In the genomic region with DNA sequence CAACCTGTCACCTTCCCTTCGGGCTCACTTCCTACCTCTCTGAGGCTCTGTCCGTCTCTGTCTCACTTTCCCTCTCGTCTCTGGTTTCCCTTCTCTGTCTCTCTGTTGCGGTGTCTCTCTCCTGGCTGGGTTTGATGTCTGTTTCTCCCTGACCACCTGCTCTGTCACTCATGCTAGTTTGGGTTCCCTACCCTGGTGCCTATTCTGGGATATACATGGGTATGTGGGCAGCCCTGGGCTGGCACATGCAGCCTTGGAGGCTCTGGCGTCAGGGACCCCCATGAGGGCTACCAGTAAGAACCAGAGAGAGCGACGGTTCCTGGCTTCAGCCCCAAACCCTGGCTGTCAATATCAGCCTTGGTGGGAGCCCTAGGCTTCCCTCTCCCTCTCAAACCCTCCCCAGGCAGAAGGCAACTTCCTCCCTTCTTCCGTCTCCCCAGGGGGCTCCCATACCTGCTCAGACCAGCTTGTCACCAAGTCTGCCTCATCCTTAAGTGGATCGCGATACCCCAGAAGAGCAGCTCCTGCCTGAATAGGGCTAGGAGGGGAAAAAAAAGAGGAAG, we compare ENCODE assay signal across 1 cellular context.
TF ChIP-seq lines count a peak whose summit lies in the region.

No MANE protein-coding gene starts in this region.

TF ChIP-seq in IMR-90, 13 proteins besides CTCF, POLR2A, EP300 and RAD21:
- no peak for TF ChIP-seq MXI1 (IDR thresholded peaks at IDR 0.05; ENCODE audit: borderline replicate concordance, low read depth, low read length)
- no peak for TF ChIP-seq MAFK (IDR thresholded peaks at IDR 0.05; ENCODE audit: low read depth, low read length)
- TF ChIP-seq, protein P1, sequence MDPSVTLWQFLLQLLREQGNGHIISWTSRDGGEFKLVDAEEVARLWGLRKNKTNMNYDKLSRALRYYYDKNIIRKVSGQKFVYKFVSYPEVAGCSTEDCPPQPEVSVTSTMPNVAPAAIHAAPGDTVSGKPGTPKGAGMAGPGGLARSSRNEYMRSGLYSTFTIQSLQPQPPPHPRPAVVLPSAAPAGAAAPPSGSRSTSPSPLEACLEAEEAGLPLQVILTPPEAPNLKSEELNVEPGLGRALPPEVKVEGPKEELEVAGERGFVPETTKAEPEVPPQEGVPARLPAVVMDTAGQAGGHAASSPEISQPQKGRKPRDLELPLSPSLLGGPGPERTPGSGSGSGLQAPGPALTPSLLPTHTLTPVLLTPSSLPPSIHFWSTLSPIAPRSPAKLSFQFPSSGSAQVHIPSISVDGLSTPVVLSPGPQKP (IDR thresholded peaks at IDR 0.05; ENCODE audit: borderline replicate concordance, low read depth, low read length): no peak
- TF ChIP-seq FOS (IDR thresholded peaks at IDR 0.05; ENCODE audit: low read depth, low read length): no peak
- no peak for TF ChIP-seq CHD1 (IDR thresholded peaks at IDR 0.05; ENCODE audit: low read depth, low read length)
- no peak for TF ChIP-seq MAZ (IDR thresholded peaks at IDR 0.05; ENCODE audit: borderline replicate concordance, low read depth, low read length)
- TF ChIP-seq SMC3 (IDR thresholded peaks at IDR 0.05; ENCODE audit: low read depth, low read length): no peak
- TF ChIP-seq CEBPB (IDR thresholded peaks at IDR 0.05; ENCODE audit: low read depth, low read length): no peak
- TF ChIP-seq, protein P2, sequence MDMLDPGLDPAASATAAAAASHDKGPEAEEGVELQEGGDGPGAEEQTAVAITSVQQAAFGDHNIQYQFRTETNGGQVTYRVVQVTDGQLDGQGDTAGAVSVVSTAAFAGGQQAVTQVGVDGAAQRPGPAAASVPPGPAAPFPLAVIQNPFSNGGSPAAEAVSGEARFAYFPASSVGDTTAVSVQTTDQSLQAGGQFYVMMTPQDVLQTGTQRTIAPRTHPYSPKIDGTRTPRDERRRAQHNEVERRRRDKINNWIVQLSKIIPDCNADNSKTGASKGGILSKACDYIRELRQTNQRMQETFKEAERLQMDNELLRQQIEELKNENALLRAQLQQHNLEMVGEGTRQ (IDR thresholded peaks at IDR 0.05; ENCODE audit: low read depth, low read length): no peak
- no peak for TF ChIP-seq RFX5 (IDR thresholded peaks at IDR 0.05; ENCODE audit: low read depth, low read length)
- TF ChIP-seq RCOR1 (IDR thresholded peaks at IDR 0.05; ENCODE audit: insufficient replicate concordance, low read length): no peak
- no peak for TF ChIP-seq BHLHE40 (IDR thresholded peaks at IDR 0.05; ENCODE audit: low read depth, low read length)
- no peak for TF ChIP-seq NFE2L2 (IDR thresholded peaks at IDR 0.05; ENCODE audit: low read depth, low read length)
